ENCODE assay signal across 8 cellular contexts in genomic region chr14:67526676-67527459, GRCh38. TPM values are rescaled to one million over a fixed set of nuclear protein-coding genes. Genes with fewer than 3 reads are reported as not detected.
DNase-seq lines count a peak whose midpoint lies in the region; ATAC-seq and TF ChIP-seq lines count a peak whose summit lies in the region.

No MANE protein-coding gene starts in this region.

- H3K27ac Mint-ChIP-seq in CD4-positive, alpha-beta memory T cell = no peak overlapping the region
- no peak overlapping the region for H3K27ac Mint-ChIP-seq in activated CD4-positive, alpha-beta T cell treated with anti-CD3 and anti-CD28 coated beads, Interleukin-2, amount 10 ng/mL, durations not matched to agents 7 days and 5 days
- no peak overlapping the region for H3K27ac Mint-ChIP-seq in natural killer cell

- ATAC-seq in natural killer cell (peak; percentile 56 to 77 (median 75)), HG03025 (IDR thresholded peaks at IDR 0.05; ENCODE audit: low FRiP score, unreplicated experiment) (no peak), HG03442 (IDR thresholded peaks at IDR 0.05; ENCODE audit: unreplicated experiment) (no peak)

- H3K4me3 Mint-ChIP-seq in CD4-positive, alpha-beta memory T cell = no peak overlapping the region
- H3K4me3 Mint-ChIP-seq in activated CD4-positive, alpha-beta T cell treated with anti-CD3 and anti-CD28 coated beads, Interleukin-2, amount 10 ng/mL, durations not matched to agents 7 days and 5 days = no peak overlapping the region
- H3K4me3 Mint-ChIP-seq in natural killer cell = no peak overlapping the region

- no peak overlapping the region for H3K4me3 ChIP-seq in CD4-positive, alpha-beta memory T cell (ENCODE audit: low read length in 2 of 2)
- no peak overlapping the region for H3K4me3 ChIP-seq in fibroblast of lung (replicated peaks in 1 of 4; ENCODE audit: control extremely low read depth in 1 of 4, insufficient read depth in 1 of 4, low read depth in 3 of 4, low read length in 4 of 4)

- CTCF ChIA-PET in CD4-positive, alpha-beta memory T cell (lab: Charles Lee; ENCODE audit: partially characterized antibody) = interaction anchor here (0.7 to 5.5 kb wide), 31 partner anchors 10 to 311 kb away, joined by 3 to 59 read pairs (median 4); partner anchors contain the start of genes PIGH, RDH12 and TMEM229B
- CTCF ChIA-PET in activated CD4-positive, alpha-beta T cell treated with anti-CD3 and anti-CD28 coated beads, Interleukin-2, amount 10 ng/mL, durations not matched to agents 7 days and 5 days (lab: Charles Lee) = interaction anchor here (0.6 to 2.2 kb wide), 12 partner anchors 12 to 177 kb away, joined by 3 to 8 read pairs (median 4); partner anchors contain the start of gene PIGH

- H3K36me3 ChIP-seq in CD4-positive, alpha-beta memory T cell (ENCODE audit: insufficient read depth, low read length) = no peaks in the 10 kb centered on the region
- H3K36me3 ChIP-seq in fibroblast of lung (ENCODE audit: control insufficient read depth, insufficient read depth, low read length) = no peaks in the 10 kb centered on the region

- peak; percentile 50 for TF ChIP-seq CTCF in GM20000 (IDR thresholded peaks at IDR 0.05; ENCODE audit: extremely low read depth, missing control alignments)
- TF ChIP-seq CTCF in fibroblast of lung (conservative IDR thresholded peaks at IDR 0.05 in 1 of 2, IDR thresholded peaks at IDR 0.05 in 1 of 2; ENCODE audit: low read depth in 1 of 2, low read length in 2 of 2) = peak; percentile 67 to 68
- TF ChIP-seq CTCF in natural killer cell (IDR thresholded peaks at IDR 0.05) = peak; percentile 31

- H3K9ac ChIP-seq in fibroblast of lung (ENCODE audit: insufficient read depth, low read length) = no peak overlapping the region

- H3K9me3 Mint-ChIP-seq in CD4-positive, alpha-beta memory T cell = no peaks in the 10 kb centered on the region
- no peaks in the 10 kb centered on the region for H3K9me3 Mint-ChIP-seq in activated CD4-positive, alpha-beta T cell treated with anti-CD3 and anti-CD28 coated beads, Interleukin-2, amount 10 ng/mL, durations not matched to agents 7 days and 5 days
- no peaks in the 10 kb centered on the region for H3K9me3 Mint-ChIP-seq in natural killer cell

- no peaks in the 10 kb centered on the region for H4K20me1 ChIP-seq in fibroblast of lung (ENCODE audit: control insufficient read depth, extremely low read depth, insufficient read depth, low read length)

- H3K4me1 Mint-ChIP-seq in CD4-positive, alpha-beta memory T cell = peaks cover 2 to 9% (median 5%) of the 10 kb centered on the region in 4 donors
- H3K4me1 Mint-ChIP-seq in activated CD4-positive, alpha-beta T cell treated with anti-CD3 and anti-CD28 coated beads, Interleukin-2, amount 10 ng/mL, durations not matched to agents 7 days and 5 days = no peaks in the 10 kb centered on the region
- peaks cover 6% of the 10 kb centered on the region in 2 donors for H3K4me1 Mint-ChIP-seq in natural killer cell

- DNase-seq in CD4-positive, alpha-beta memory T cell = peak; percentile 30 to 47 (median 31)
- DNase-seq in GM20000 (ENCODE audit: low spot score) = peak; percentile 69
- peak; percentile 58 for DNase-seq in NCI-H2196 (lab: John Stamatoyannopoulos, UW; ENCODE audit: unreplicated experiment)
- peak; percentile 58 for DNase-seq in activated CD4-positive, alpha-beta T cell treated with anti-CD3 and anti-CD28 coated beads, Interleukin-2, amount 10 ng/mL, durations not matched to agents 7 days and 5 days
- DNase-seq in fibroblast of lung (ENCODE audit: low read depth in 2 of 2) = peak; percentile 40 to 53
- DNase-seq in natural killer cell = no peak

- no peaks in the 10 kb centered on the region for H3K9me3 ChIP-seq in CD4-positive, alpha-beta memory T cell (ENCODE audit: control insufficient read depth in 1 of 2, low read length in 2 of 2)
- no peaks in the 10 kb centered on the region for H3K9me3 ChIP-seq in fibroblast of lung (ENCODE audit: control insufficient read depth, insufficient read depth, low read depth, low read length)

- H3K27me3 Mint-ChIP-seq in CD4-positive, alpha-beta memory T cell = peaks cover 13 to 44% of the 10 kb centered on the region in 2 donors
- H3K27me3 Mint-ChIP-seq in activated CD4-positive, alpha-beta T cell treated with anti-CD3 and anti-CD28 coated beads, Interleukin-2, amount 10 ng/mL, durations not matched to agents 7 days and 5 days = peaks cover 69% of the 10 kb centered on the region
- H3K27me3 Mint-ChIP-seq in natural killer cell (ENCODE audit: low read depth in 2 of 2) = peaks cover 19 to 55% of the 10 kb centered on the region in 2 donors

- H3K36me3 Mint-ChIP-seq in CD4-positive, alpha-beta memory T cell = no peaks in the 10 kb centered on the region
- H3K36me3 Mint-ChIP-seq in activated CD4-positive, alpha-beta T cell treated with anti-CD3 and anti-CD28 coated beads, Interleukin-2, amount 10 ng/mL, durations not matched to agents 7 days and 5 days (ENCODE audit: low read depth) = no peaks in the 10 kb centered on the region
- H3K36me3 Mint-ChIP-seq in natural killer cell = no peaks in the 10 kb centered on the region

- H3K4me1 ChIP-seq in CD4-positive, alpha-beta memory T cell (ENCODE audit: insufficient read depth, low read length) = no peaks in the 10 kb centered on the region
- H3K4me1 ChIP-seq in fibroblast of lung (ENCODE audit: control insufficient read depth, extremely low read depth, insufficient read depth, low read length) = no peaks in the 10 kb centered on the region

- H3K79me2 ChIP-seq in fibroblast of lung (ENCODE audit: control insufficient read depth, insufficient read depth, low read length) = no peaks in the 10 kb centered on the region

- POLR2A ChIA-PET in CD4-positive, alpha-beta memory T cell (lab: Charles Lee; ENCODE audit: partially characterized antibody) = interaction anchor here (1.4 kb wide), 1 partner anchor 12 kb away, joined by 3 read pairs; no protein-coding TSS in a partner anchor
- POLR2A ChIA-PET in activated CD4-positive, alpha-beta T cell treated with anti-CD3 and anti-CD28 coated beads, Interleukin-2, amount 10 ng/mL, durations not matched to agents 7 days and 5 days (lab: Charles Lee) = no interaction called here

- no peak overlapping the region for H3K27ac ChIP-seq in CD4-positive, alpha-beta memory T cell (ENCODE audit: low read depth, low read length)
- no peak overlapping the region for H3K27ac ChIP-seq in fibroblast of lung (ENCODE audit: insufficient read depth, low read length)

- intact Hi-C loops in CD4-positive, alpha-beta memory T cell (cut with micrococcal nuclease) = loop anchor here (1.0 kb wide), 3 partner anchors 44 to 177 kb away; no protein-coding TSS in a partner anchor
- intact Hi-C loops in natural killer cell (cut with micrococcal nuclease) = no loop called here

- no peak overlapping the region for H2AFZ ChIP-seq in fibroblast of lung (ENCODE audit: low read length)

- H3K27me3 ChIP-seq in CD4-positive, alpha-beta memory T cell (ENCODE audit: insufficient read depth, low read length) = peaks cover 15% of the 10 kb centered on the region
- H3K27me3 ChIP-seq in fibroblast of lung (ENCODE audit: control insufficient read depth, insufficient read depth, low read length) = peaks cover 18% of the 10 kb centered on the region

- H3K4me2 ChIP-seq in fibroblast of lung (ENCODE audit: extremely low read depth, insufficient read depth, low read length) = no peak overlapping the region

RNA-seq across cellular contexts. Expression of gene PLEKHH1, which starts 6.2 kb away (rescaled TPM):
- under 1 TPM; 0.22 to 0.41 TPM for total RNA-seq in CD4-positive, alpha-beta memory T cell
- polyA plus RNA-seq in CD4-positive, alpha-beta memory T cell = 1 to 10 TPM in 1 of 2 donors, not detected in 1; 1.1 TPM
- under 1 TPM; 0.29 to 0.50 TPM for total RNA-seq in activated CD4-positive, alpha-beta T cell treated with anti-CD3 and anti-CD28 coated beads, Interleukin-2, amount 10 ng/mL, durations not matched to agents 7 days and 5 days
- total RNA-seq in fibroblast of lung (0.33 and 0.77 TPM in 2 replicates), natural killer cell (not detected)
- polyA plus RNA-seq in fibroblast of lung = 0.10 and 0.71 TPM in 2 replicates
- 0.21 TPM in 2 replicates for polyA plus RNA-seq in fibroblast of lung (2012)
- 0.16 and 4.9 TPM in 2 replicates for polyA minus RNA-seq in fibroblast of lung (ENCODE audit: low replicate concordance)

RNA-seq across cellular contexts. Expression of gene TMEM229B, which starts 38.3 kb away (rescaled TPM):
- total RNA-seq in CD4-positive, alpha-beta memory T cell = 10 to 100 TPM; 34.9 to 35.8 TPM
- 10 to 100 TPM; 12.5 to 28.9 TPM for polyA plus RNA-seq in CD4-positive, alpha-beta memory T cell
- total RNA-seq in activated CD4-positive, alpha-beta T cell treated with anti-CD3 and anti-CD28 coated beads, Interleukin-2, amount 10 ng/mL, durations not matched to agents 7 days and 5 days = 10 to 100 TPM; 24.3 to 25.1 TPM
- total RNA-seq in fibroblast of lung (0.77 and 0.99 TPM in 2 replicates), natural killer cell (10 to 100 TPM; 28.3 to 51.3 (median 49.9) TPM)
- polyA plus RNA-seq in fibroblast of lung = 0.26 and 0.68 TPM in 2 replicates
- 0.31 and 0.41 TPM in 2 replicates for polyA plus RNA-seq in fibroblast of lung (2012)
- 0.67 and 19.7 TPM in 2 replicates for polyA minus RNA-seq in fibroblast of lung (ENCODE audit: low replicate concordance)

Comparison
In these comparisons a context has a peak if more than half of its experiments do, and no peak if none do; other contexts are left out.
1. ATAC-seq: peak in natural killer cell (3 of 3); none in HG03025 (single experiment) and HG03442 (single experiment).
2. RNA of gene TMEM229B, which starts 38.3 kb away (total RNA-seq): 28.3 to 51.3 TPM in natural killer cell, 34.9 to 35.8 TPM in CD4-positive, alpha-beta memory T cell and 24.3 to 25.1 TPM in activated CD4-positive, alpha-beta T cell treated with anti-CD3 and anti-CD28 coated beads, Interleukin-2, amount 10 ng/mL, durations not matched to agents 7 days and 5 days; 0.77 to 0.99 TPM in fibroblast of lung; every median in the first group is over 10 times any median in the second.
3. Peak in every context shown above with its lines, with median percentiles within 50 percentile points of each other: CTCF ChIP-seq.